9 cellular contexts compared by ENCODE assay signal in the genomic region with DNA sequence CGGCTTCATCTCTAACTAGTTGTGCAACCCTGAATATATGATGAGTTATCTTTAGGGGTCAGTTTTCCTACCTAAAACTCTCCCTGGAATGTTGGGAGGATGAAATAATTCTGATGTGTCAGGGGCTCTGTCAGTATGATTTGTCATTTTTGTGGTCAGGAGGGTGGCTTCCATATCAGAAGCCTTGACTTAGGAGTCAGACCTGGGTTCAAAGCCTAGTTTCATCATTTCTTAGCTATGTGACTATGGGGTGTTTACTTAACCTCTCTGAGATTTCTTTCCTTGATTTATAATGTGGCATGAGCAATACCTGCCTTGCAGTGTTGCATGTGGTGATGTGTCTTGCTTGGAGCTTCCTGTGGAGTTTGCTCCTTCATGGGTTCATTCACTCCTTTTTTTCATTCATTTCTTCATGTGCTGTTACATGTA.
DNase-seq lines count a peak whose midpoint lies in the region; ATAC-seq and TF ChIP-seq lines count a peak whose summit lies in the region.
"Had no signal": no experiment of that assay in that cellular context is flagged by ENCODE, and none has a peak within 500 bp of the region (broad histone marks: within the 10 kb centered on the region; RNA-seq: fewer than 3 reads in every experiment).

No MANE protein-coding gene starts in this region.

- H3K4me1 Mint-ChIP-seq in endodermal cell: peaks cover 18% of the 10 kb centered on the region

- H2AFZ ChIP-seq in OCI-LY1 (ENCODE audit: low read length): no peak overlapping the region

- 94% methylated on average over 1 of the region's 1 CpG; no CpG with 5 or more reads in 1 of the 2 experiments for WGBS in endodermal cell (ENCODE audit: insufficient coverage in 1 of 2, insufficient read length in 1 of 2), 2 experiments

- no peak for ATAC-seq in GM21526 (IDR thresholded peaks at IDR 0.05; ENCODE audit: low FRiP score, unreplicated experiment)

- H3K27ac Mint-ChIP-seq in endodermal cell: no peak overlapping the region

- no peak overlapping the region for H3K9ac ChIP-seq in OCI-LY1 (ENCODE audit: low read length)
- H3K9ac ChIP-seq in endodermal cell (ENCODE audit: extremely low read depth, low read length, poor library complexity, severe bottlenecking): no peak overlapping the region
- H3K9ac ChIP-seq in rectal smooth muscle tissue (ENCODE audit: low read length): no peak overlapping the region

- DNase-seq in EH (ENCODE audit: low read depth) (peak; percentile 75), endodermal cell (no peak), cortex of kidney (lab: John Stamatoyannopoulos, UW) (no peak), BE2C (no peak)
- no peak for DNase-seq in stimulated activated CD4-positive, alpha-beta T cell treated with anti-CD3 and anti-CD28 coated beads, Interleukin-4, amount 100 ng/mL, for 4 hours

- H3K9me3 Mint-ChIP-seq in endodermal cell: peaks cover 2% of the 10 kb centered on the region

- TF ChIP-seq CTCF in OCI-LY1 (IDR thresholded peaks at IDR 0.05; ENCODE audit: low read length): no peak
- TF ChIP-seq CTCF in endodermal cell (conservative IDR thresholded peaks at IDR 0.05): no peak
- TF ChIP-seq CTCF in BE2C (IDR thresholded peaks at IDR 0.05; ENCODE audit: low read depth, low read length): no peak

- H3K4me3 ChIP-seq in OCI-LY1 (ENCODE audit: low read depth, low read length, poor library complexity, severe bottlenecking) (no peak overlapping the region), endodermal cell (ENCODE audit: low read length) (no peak overlapping the region), rectal smooth muscle tissue (ENCODE audit: low read length) (no peak overlapping the region), BE2C (ENCODE audit: low read depth, low read length) (no peak overlapping the region)

- H3K27me3 Mint-ChIP-seq in endodermal cell (ENCODE audit: insufficient read depth): no peaks in the 10 kb centered on the region

- H3F3A ChIP-seq in OCI-LY1 (ENCODE audit: insufficient read depth, low read length): no peaks in the 10 kb centered on the region

- peak overlapping the region; percentile 25; the same call in 1 of the 2 replicates for H3K4me2 ChIP-seq in OCI-LY1 (ENCODE audit: low read length)

- no peak overlapping the region for H3K4me3 Mint-ChIP-seq in endodermal cell

- H3K36me3 ChIP-seq in OCI-LY1 (ENCODE audit: insufficient read depth, low read length) (no peaks in the 10 kb centered on the region), endodermal cell (ENCODE audit: control insufficient read depth, insufficient read depth, low read length) (peaks cover 27% of the 10 kb centered on the region), rectal smooth muscle tissue (ENCODE audit: control insufficient read depth, insufficient read depth, low read length) (no peaks in the 10 kb centered on the region), BE2C (peaks cover 7% of the 10 kb centered on the region)

- no peaks in the 10 kb centered on the region for H4K20me1 ChIP-seq in OCI-LY1 (ENCODE audit: insufficient read depth, low read length)

- H3K9me2 ChIP-seq in OCI-LY1 (ENCODE audit: low read depth, low read length): no peaks in the 10 kb centered on the region

- H3K27me3 ChIP-seq in OCI-LY1 (ENCODE audit: insufficient read depth, low read length) (no peaks in the 10 kb centered on the region), endodermal cell (ENCODE audit: control insufficient read depth, insufficient read depth, low read length, poor library complexity, severe bottlenecking) (no peaks in the 10 kb centered on the region), rectal smooth muscle tissue (ENCODE audit: control insufficient read depth, insufficient read depth, low read length) (no peaks in the 10 kb centered on the region), BE2C (no peaks in the 10 kb centered on the region)

- H3K36me3 Mint-ChIP-seq in endodermal cell (ENCODE audit: low read depth): peaks cover 11% of the 10 kb centered on the region

- H3K4me1 ChIP-seq in OCI-LY1 (ENCODE audit: insufficient read depth, low read length, severe bottlenecking) (peaks cover 34% of the 10 kb centered on the region), endodermal cell (ENCODE audit: control insufficient read depth, insufficient read depth, low read length) (peaks cover 7% of the 10 kb centered on the region), rectal smooth muscle tissue (ENCODE audit: control insufficient read depth, insufficient read depth, low read length) (peaks cover 7% of the 10 kb centered on the region), BE2C (peaks cover 25% of the 10 kb centered on the region)

- H3K9me3 ChIP-seq in OCI-LY1 (ENCODE audit: low read length) (no peaks in the 10 kb centered on the region), endodermal cell (ENCODE audit: control insufficient read depth, low read length) (peaks cover 7% of the 10 kb centered on the region), BE2C (no peaks in the 10 kb centered on the region)

- H3K27ac ChIP-seq in OCI-LY1 (ENCODE audit: low read depth, low read length, poor library complexity, severe bottlenecking) (no peak overlapping the region), endodermal cell (ENCODE audit: low read depth, low read length) (peak overlapping the region; percentile 61), rectal smooth muscle tissue (ENCODE audit: low read depth, low read length) (peak overlapping the region; percentile 66)
- H3K27ac ChIP-seq: VCaP had no signal

- no peaks in the 10 kb centered on the region for H3K79me2 ChIP-seq in OCI-LY1 (ENCODE audit: insufficient read depth, low read length)
